In the genomic region with DNA sequence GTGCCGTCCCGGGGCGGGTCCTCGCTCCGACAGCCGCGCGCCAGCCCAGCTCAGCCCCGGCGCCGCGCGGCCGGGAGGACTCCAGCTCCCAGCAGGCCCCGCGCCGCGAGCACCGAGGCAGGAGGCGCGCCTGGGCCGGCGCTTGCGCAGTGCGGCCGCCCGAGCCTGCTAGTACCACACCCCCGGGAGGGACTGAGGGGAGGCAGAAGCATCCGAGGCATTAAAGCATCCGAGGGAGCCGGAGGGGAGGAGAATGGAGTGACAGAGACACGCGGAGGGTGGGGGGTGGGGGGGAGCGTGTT, we compare ENCODE assay signal across 8 cellular contexts. TPM values are rescaled to one million over a fixed set of nuclear protein-coding genes. Genes with fewer than 3 reads are reported as not detected.
DNase-seq lines count a peak whose midpoint lies in the region; TF ChIP-seq lines count a peak whose summit lies in the region.

A gene (plus strand): TSS at position 205 of the 302 bp plus-strand sequence. CDS start 347 bp downstream, outside the sequence.

- H3K27me3 ChIP-seq in HAP-1 (ENCODE audit: low read depth) (no peaks in the 10 kb centered on the region), MM.1S (replicated peaks; ENCODE audit: insufficient read depth, low read length) (no peaks in the 10 kb centered on the region), SJCRH30 (no peaks in the 10 kb centered on the region), stomach smooth muscle (ENCODE audit: control insufficient read depth in 1 of 2, insufficient read depth in 2 of 2, low read length in 2 of 2) (no peaks in the 10 kb centered on the region)

- H3K36me3 ChIP-seq in HAP-1 (replicated peaks), result no peaks in the 10 kb centered on the region
- H3K36me3 ChIP-seq in MM.1S (replicated peaks; ENCODE audit: insufficient read depth, low read length), result no peaks in the 10 kb centered on the region
- no peaks in the 10 kb centered on the region for H3K36me3 ChIP-seq in SJCRH30
- H3K36me3 ChIP-seq in stomach smooth muscle (ENCODE audit: control insufficient read depth in 2 of 2, insufficient read depth in 2 of 2, low read length in 2 of 2), result no peaks in the 10 kb centered on the region

- H4K20me1 ChIP-seq in MM.1S (ENCODE audit: insufficient read depth, low read length), result no peaks in the 10 kb centered on the region

- in situ Hi-C loops in HAP-1 (cut with MboI; ENCODE audit: low sequenced_read_pairs), result no loop called here

- H3K9me2 ChIP-seq in MM.1S (replicated peaks; ENCODE audit: insufficient read depth, low read length), result no peaks in the 10 kb centered on the region

- peak within 1 kb of the TSS; percentile 94 for H3K4me3 Mint-ChIP-seq in neural crest cell

- no peak for TF ChIP-seq CTCF in MM.1S (IDR thresholded peaks at IDR 0.05; ENCODE audit: low read length)
- no peak for TF ChIP-seq CTCF in foreskin fibroblast (IDR thresholded peaks at IDR 0.05; ENCODE audit: low read depth, low read length)
- no peak for TF ChIP-seq CTCF in neural crest cell (conservative IDR thresholded peaks at IDR 0.05)

- H3K9me3 Mint-ChIP-seq in neural crest cell, result no peaks in the 10 kb centered on the region

- H3K9me3 ChIP-seq in HAP-1 (no peaks in the 10 kb centered on the region), MM.1S (replicated peaks; ENCODE audit: insufficient read depth, low read length) (no peaks in the 10 kb centered on the region), SJCRH30 (replicated peaks) (no peaks in the 10 kb centered on the region), stomach smooth muscle (ENCODE audit: control insufficient read depth in 2 of 2, low read length in 2 of 2) (no peaks in the 10 kb centered on the region)

- 0 out of 2 replicates have a peak, but pooled peaks cover 6% of the 10 kb centered on the region for H3K79me2 ChIP-seq in MM.1S (ENCODE audit: low read length)

- H3F3A ChIP-seq in MM.1S (ENCODE audit: insufficient read depth, low read length), result peaks cover 19% of the 10 kb centered on the region

- H3K4me2 ChIP-seq in MM.1S (ENCODE audit: low read depth, low read length), result peak within 1 kb of the TSS; percentile 98

- H3K27ac ChIP-seq in MM.1S (ENCODE audit: low read length), result peak within 1 kb of the TSS; percentile 45; the same call in 1 of the 2 replicates
- H3K27ac ChIP-seq in SJCRH30, result peak within 1 kb of the TSS; percentile 81
- H3K27ac ChIP-seq in stomach smooth muscle (ENCODE audit: low read length), result peak within 1 kb of the TSS; percentile 88

- H3K27ac Mint-ChIP-seq in neural crest cell (ENCODE audit: unreplicated experiment), result peak within 1 kb of the TSS; percentile 98

- H3K9ac ChIP-seq in MM.1S (ENCODE audit: low read length) (peak within 1 kb of the TSS; percentile 67), stomach smooth muscle (ENCODE audit: low read length in 2 of 2) (peak within 1 kb of the TSS; percentile 69 to 82)

- H3K4me1 Mint-ChIP-seq in neural crest cell, result peaks cover 70% of the 10 kb centered on the region

- no peaks in the 10 kb centered on the region for H3K27me3 Mint-ChIP-seq in neural crest cell (ENCODE audit: low read depth)

- H3K4me3 ChIP-seq in HAP-1 (peak within 1 kb of the TSS; percentile 41), MM.1S (ENCODE audit: low read length) (peak within 1 kb of the TSS; percentile 81), SJCRH30 (peak within 1 kb of the TSS; percentile 78), foreskin fibroblast (ENCODE audit: low read depth in 1 of 2, low read length in 2 of 2) (peak within 1 kb of the TSS; percentile 73 to 80), stomach smooth muscle (ENCODE audit: low read length in 2 of 2) (peak within 1 kb of the TSS; percentile 89 to 92)

- DNase-seq in ELR (ENCODE audit: low read depth) (peak; percentile 97), HAP-1 (ENCODE audit: low spot score in 2 of 2) (peak; percentile 94), MM.1S (peak; percentile 97), SJCRH30 (peak; percentile 94 to 96), foreskin fibroblast (peak; percentile 98 to 99), neural crest cell (ENCODE audit: low read depth, low spot score) (peak; percentile 85)
- peak; percentile 88 for DNase-seq in activated gamma-delta T cell treated with anti-CD3 and anti-CD28 coated beads, Interleukin-2, amount 50 U/mL, for 16 hours (ENCODE audit: low read depth)

- H2AFZ ChIP-seq in MM.1S (ENCODE audit: low read length), result peak within 1 kb of the TSS; percentile 85

- H3K36me3 Mint-ChIP-seq in neural crest cell (ENCODE audit: low read depth), result no peaks in the 10 kb centered on the region

- H3K4me1 ChIP-seq in HAP-1 (peaks cover 40% of the 10 kb centered on the region), MM.1S (ENCODE audit: low read length) (peaks cover 34% of the 10 kb centered on the region), SJCRH30 (peaks cover 17% of the 10 kb centered on the region), stomach smooth muscle (ENCODE audit: control insufficient read depth, insufficient read depth, low read length) (peaks cover 36% of the 10 kb centered on the region)

RNA-seq across cellular contexts. Expression of the gene that starts here (rescaled TPM):
- 4.4 and 4.7 TPM in 2 replicates for total RNA-seq in SJCRH30 (2014; rRNA removed; shearing (Covaris generic))
- 13.5 and 13.9 TPM in 2 replicates for total RNA-seq in neural crest cell

Comparison
In these comparisons a context has a peak if more than half of its experiments do, and no peak if none do; other contexts are left out.
1. Peak in every context shown above with its lines: DNase-seq, H3K4me3 ChIP-seq and H3K27ac ChIP-seq.